14 cellular contexts compared by ENCODE assay signal in the genomic region with DNA sequence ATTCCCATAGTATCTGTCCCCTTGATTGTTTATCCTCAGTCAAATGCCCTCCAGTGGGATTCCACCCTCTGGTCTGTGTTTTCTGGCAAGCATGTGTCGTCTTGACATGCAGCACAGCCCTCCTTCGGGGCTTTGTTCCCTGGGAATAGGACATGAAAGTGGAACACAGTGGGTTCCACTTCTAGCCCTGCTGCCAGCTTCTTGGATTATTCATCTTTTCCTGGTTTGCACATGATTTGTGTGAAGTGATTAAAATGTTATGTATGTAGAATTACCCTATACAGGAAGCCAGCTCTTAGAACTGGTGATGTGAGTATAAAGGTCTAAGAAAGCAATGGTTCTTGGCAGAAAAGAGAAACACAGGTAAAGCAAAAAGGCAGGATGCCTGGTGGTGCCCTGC.
"Had no signal": no experiment of that assay in that cellular context is flagged by ENCODE, and none has a peak within 500 bp of the region (broad histone marks: within the 10 kb centered on the region; RNA-seq: fewer than 3 reads in every experiment).

No MANE protein-coding gene starts in this region.

- FAIRE-seq: small intestine had no signal

- H3K4me3 ChIP-seq: esophagus squamous epithelium, left lung, stomach, vagina had no signal

- H3K27me3 ChIP-seq: esophagus squamous epithelium, left lung, stomach, vagina had no signal

- ATAC-seq: activated naive CD8-positive, alpha-beta T cell treated with anti-CD3 and anti-CD28 coated beads, Interleukin-2, amount 50 U/mL, for 24 hours; left lung had no signal

- H3K79me2 ChIP-seq: parathyroid adenoma had no signal

- H3K9ac ChIP-seq: parathyroid adenoma had no signal

- H3K36me3 ChIP-seq: esophagus squamous epithelium, left lung, vagina had no signal

- DNase-seq: activated CD4-positive, alpha-beta memory T cell treated with anti-CD3 and anti-CD28 coated beads, Interleukin-2, amount 10 ng/mL, durations not matched to agents 7 days and 5 days; activated CD4-positive, alpha-beta T cell treated with anti-CD3 and anti-CD28 coated beads for 48 hours; activated effector memory CD4-positive, alpha-beta T cell treated with anti-CD3 and anti-CD28 coated beads, Interleukin-2, amount 50 U/mL, for 16 hours; activated naive CD4-positive, alpha-beta T cell treated with anti-CD3 and anti-CD28 coated beads, Interleukin-2, amount 10 ng/mL, durations not matched to agents 7 days and 5 days; activated naive CD8-positive, alpha-beta T cell treated with anti-CD3 and anti-CD28 coated beads, Interleukin-2, amount 50 U/mL, for 24 hours; activated T-cell treated with anti-CD3 and anti-CD28 coated beads for 4 hours; effector CD8-positive, alpha-beta T cell; esophagus squamous epithelium; left lung; small intestine; stimulated activated CD4-positive, alpha-beta T cell treated with anti-CD3 and anti-CD28 coated beads, Interleukin-15, amount 100 ng/mL, for 24 hours; stomach had no signal

- H3K4me1 ChIP-seq: stomach had no signal

- H3K9me3 ChIP-seq: esophagus squamous epithelium, left lung, stomach, vagina had no signal

- H2AFZ ChIP-seq: parathyroid adenoma had no signal

- H3K27ac ChIP-seq: left lung, parathyroid adenoma, stomach, vagina had no signal
